13 cellular contexts compared by ENCODE assay signal in the genomic region with DNA sequence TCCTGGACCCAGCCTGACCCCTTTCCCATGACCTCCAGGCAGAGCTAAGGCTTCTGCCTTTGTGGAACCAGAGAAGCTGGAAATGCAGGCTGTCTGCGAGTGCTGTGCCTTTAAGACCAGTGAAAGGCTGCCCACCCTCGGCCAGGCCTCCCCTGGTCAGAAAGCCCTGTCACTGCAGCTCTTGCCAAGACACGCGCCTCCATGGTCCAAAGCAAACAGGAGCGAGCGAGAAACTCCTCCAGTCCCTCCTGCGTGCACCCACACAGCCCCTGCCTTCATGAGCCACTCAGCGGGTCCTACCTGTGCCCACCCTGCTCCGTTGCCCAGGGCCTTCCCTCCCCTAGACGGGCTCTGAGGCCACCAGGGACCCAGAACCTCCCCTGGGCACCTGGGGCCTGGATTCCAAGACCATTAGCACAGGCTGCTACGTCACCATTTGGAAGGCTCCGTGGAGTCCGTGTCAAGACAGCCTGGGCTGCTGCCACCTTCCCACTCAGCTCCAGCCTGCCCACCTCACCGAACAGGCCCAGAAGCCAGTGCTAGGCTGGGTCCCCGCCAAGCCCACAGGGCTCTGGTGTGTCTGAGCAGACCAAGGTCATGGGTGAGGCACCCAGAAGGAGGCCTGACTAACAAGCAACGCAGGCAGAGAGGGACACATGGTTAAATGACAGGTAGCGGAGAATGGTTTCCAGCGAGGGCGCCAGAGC.
DNase-seq lines count a peak whose midpoint lies in the region; ATAC-seq and TF ChIP-seq lines count a peak whose summit lies in the region.
"Had no signal": no experiment of that assay in that cellular context is flagged by ENCODE, and none has a peak within 500 bp of the region (broad histone marks: within the 10 kb centered on the region; RNA-seq: fewer than 3 reads in every experiment).

No MANE protein-coding gene starts in this region.

- intact Hi-C loops in vagina (cut with DNase I), result no loop called here

- peak; percentile 9 for DNase-seq in NCI-H1092 treated with DMSO at 0.1 percent for 48 hours (lab: John Stamatoyannopoulos, UW)
- no peak for DNase-seq in NCI-H1092 (lab: John Stamatoyannopoulos, UW)
- peak; percentile 55 for DNase-seq in globus pallidus (ENCODE audit: low spot score)
- DNase-seq in neural progenitor cell (ENCODE audit: low spot score), result peak; percentile 33
- no peak for DNase-seq in vagina (ENCODE audit: extremely low spot score in 2 of 2)
- DNase-seq in T-helper 9 cell, result no peak
- no peak for DNase-seq in KBM-7
- DNase-seq: amniotic stem cell, NCI-H748 treated with DMSO at 0.1 percent for 48 hours had no signal

- H3K36me3 ChIP-seq in neural progenitor cell, result no peaks in the 10 kb centered on the region
- H3K36me3 ChIP-seq in vagina, result no peaks in the 10 kb centered on the region
- H3K36me3 ChIP-seq: HAP-1 had no signal

- no peaks in the 10 kb centered on the region for H3K79me2 ChIP-seq in neural progenitor cell (ENCODE audit: low read depth)

- H3K9me3 ChIP-seq in neural progenitor cell (ENCODE audit: low read depth), result no peaks in the 10 kb centered on the region
- no peaks in the 10 kb centered on the region for H3K9me3 ChIP-seq in vagina
- H3K9me3 ChIP-seq: HAP-1 had no signal

- no peak overlapping the region for H2AFZ ChIP-seq in neural progenitor cell (replicated peaks)

- H3K36me3 Mint-ChIP-seq in neural progenitor cell, result peaks cover 4% of the 10 kb centered on the region

- H3K9ac ChIP-seq in neural progenitor cell, result no peak overlapping the region

- in situ Hi-C loops in KBM-7 (cut with MboI; ENCODE audit: low pct_unique_long_range_greater_than_20kb, low sequenced_read_pairs), result no loop called here

- ATAC-seq in GM19023 (IDR thresholded peaks at IDR 0.05; ENCODE audit: unreplicated experiment), result no peak

- peaks cover 24% of the 10 kb centered on the region for H3K4me1 Mint-ChIP-seq in neural progenitor cell

- no peak overlapping the region for H3K4me3 ChIP-seq in neural progenitor cell
- peak overlapping the region; percentile 7 to 25 for H3K4me3 ChIP-seq in vagina
- H3K4me3 ChIP-seq: HAP-1 had no signal

- H3K4me3 Mint-ChIP-seq in neural progenitor cell, result no peak overlapping the region

- no peak for TF ChIP-seq POLR2A in vagina (IDR thresholded peaks at IDR 0.05)

- peaks cover 9% of the 10 kb centered on the region for H3K27me3 Mint-ChIP-seq in neural progenitor cell (ENCODE audit: insufficient read depth, low read depth)

- H3K27ac ChIP-seq in neural progenitor cell (no peak overlapping the region), vagina (peak overlapping the region; percentile 87)
- H3K27ac ChIP-seq: 22Rv1, VCaP had no signal

- H4K20me1 ChIP-seq in neural progenitor cell (ENCODE audit: low read depth), result peaks cover 6% of the 10 kb centered on the region

- peaks cover 35% of the 10 kb centered on the region for H3F3A ChIP-seq in neural progenitor cell (ENCODE audit: low read depth)

- peak overlapping the region; percentile 53 for H3K4me2 ChIP-seq in neural progenitor cell

- H3K4me1 ChIP-seq in neural progenitor cell, result peaks cover 47% of the 10 kb centered on the region
- H3K4me1 ChIP-seq in vagina, result peaks cover 75% of the 10 kb centered on the region
- H3K4me1 ChIP-seq: HAP-1 had no signal

- H3K9me3 Mint-ChIP-seq in neural progenitor cell, result no peaks in the 10 kb centered on the region

- H3K27me3 ChIP-seq in neural progenitor cell (no peaks in the 10 kb centered on the region), vagina (no peaks in the 10 kb centered on the region)

- TF ChIP-seq CTCF in neural progenitor cell (IDR thresholded peaks at IDR 0.05) (no peak), vagina (IDR thresholded peaks at IDR 0.05) (no peak)

- H3K27ac Mint-ChIP-seq in neural progenitor cell, result no peak overlapping the region

Comparison
In these comparisons a context has a peak if more than half of its experiments do, and no peak if none do; other contexts are left out.
1. DNase-seq: peak in NCI-H1092 treated with DMSO at 0.1 percent for 48 hours (single experiment), globus pallidus (single experiment) and neural progenitor cell (single experiment); none in NCI-H1092 (single experiment), vagina (0 of 2), T-helper 9 cell (single experiment) and KBM-7 (single experiment).